ENCODE assay signal across 23 cellular contexts in the genomic region with DNA sequence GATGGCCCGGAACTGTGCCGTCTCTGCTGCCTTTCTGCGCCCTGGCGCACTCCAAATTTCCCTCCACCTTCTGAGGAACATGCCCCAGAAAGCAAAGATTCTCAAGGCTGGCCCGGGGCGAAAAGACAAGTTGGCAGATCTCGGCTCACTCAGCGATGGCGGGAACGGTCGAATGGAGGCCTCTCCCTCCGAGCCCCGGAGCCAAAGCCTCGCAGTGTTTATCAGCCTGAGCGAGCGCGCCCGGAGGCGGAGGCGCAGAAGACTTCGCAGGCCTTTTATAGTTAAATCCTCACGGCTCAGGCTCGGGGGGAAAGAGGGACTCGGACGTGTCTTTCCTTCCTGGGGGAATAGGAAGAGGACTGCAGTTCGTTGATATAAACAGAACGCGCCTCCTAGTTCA. TPM values are rescaled to one million over a fixed set of nuclear protein-coding genes. Genes with fewer than 3 reads are reported as not detected.
DNase-seq lines count a peak whose midpoint lies in the region; ATAC-seq and TF ChIP-seq lines count a peak whose summit lies in the region.
"Had no signal": no experiment of that assay in that cellular context is flagged by ENCODE, and none has a peak within 500 bp of the region (broad histone marks: within the 10 kb centered on the region; RNA-seq: fewer than 3 reads in every experiment).

No MANE protein-coding gene starts in this region.

- H3K4me3 ChIP-seq in cardiac muscle cell (peak overlapping the region; percentile 97), gastroesophageal sphincter (peak overlapping the region; percentile 11 to 67), mesendoderm (ENCODE audit: low read length) (no peak overlapping the region), vagina (no peak overlapping the region)
- H3K4me3 ChIP-seq: thoracic aorta had no signal

- intact Hi-C loops in Right ventricle myocardium superior (cut with DNase I), result no loop called here
- intact Hi-C loops in vagina (cut with DNase I), result no loop called here

- peaks cover 84% of the 10 kb centered on the region for H3K27me3 Mint-ChIP-seq in activated naive CD8-positive, alpha-beta T cell treated with anti-CD3 and anti-CD28 coated beads, Interleukin-2, amount 50 U/mL, for 24 hours

- no peak overlapping the region for H3K18ac ChIP-seq in mesendoderm (ENCODE audit: low read length)

- H3K27me3 ChIP-seq in cardiac muscle cell (peaks cover 62% of the 10 kb centered on the region), gastroesophageal sphincter (peaks cover 39% of the 10 kb centered on the region), mesendoderm (ENCODE audit: insufficient read depth, low read length, poor library complexity) (peaks cover 86% of the 10 kb centered on the region), vagina (peaks cover 14% of the 10 kb centered on the region)

- 6 to 7% methylated on average over 7 to 23 of the region's 28 CpGs for WGBS in gastroesophageal sphincter (ENCODE audit: low coverage in 1 of 2), 2 donors
- WGBS in mesendoderm (ENCODE audit: extremely low coverage, insufficient coverage, low lambda C conversion rate), result no CpG with 5 or more reads among the region's 28 CpGs

- no peaks in the 10 kb centered on the region for H3K79me1 ChIP-seq in mesendoderm (ENCODE audit: low read length)

- H3K4me3 Mint-ChIP-seq in activated naive CD8-positive, alpha-beta T cell treated with anti-CD3 and anti-CD28 coated beads, Interleukin-2, amount 50 U/mL, for 24 hours, result no peak overlapping the region
- H3K4me3 Mint-ChIP-seq: activated CD4-positive, alpha-beta memory T cell treated with anti-CD3 and anti-CD28 coated beads for 36 hours; activated naive CD8-positive, alpha-beta T cell treated with anti-CD3 and anti-CD28 coated beads for 36 hours; CD4-positive, CD25-positive, alpha-beta regulatory T cell; effector memory CD8-positive, alpha-beta T cell; T-cell had no signal

- H3K79me2 ChIP-seq in mesendoderm (ENCODE audit: control insufficient read depth, insufficient read depth, low read length), result no peaks in the 10 kb centered on the region

- no peaks in the 10 kb centered on the region for H3K36me3 Mint-ChIP-seq in activated naive CD8-positive, alpha-beta T cell treated with anti-CD3 and anti-CD28 coated beads, Interleukin-2, amount 50 U/mL, for 24 hours (ENCODE audit: low read depth)
- H3K36me3 Mint-ChIP-seq: activated CD4-positive, alpha-beta memory T cell treated with anti-CD3 and anti-CD28 coated beads for 36 hours; activated naive CD8-positive, alpha-beta T cell treated with anti-CD3 and anti-CD28 coated beads for 36 hours; T-cell had no signal

- peaks cover 61% of the 10 kb centered on the region for H3K4me1 ChIP-seq in cardiac muscle cell (ENCODE audit: low read depth)
- H3K4me1 ChIP-seq in gastroesophageal sphincter, result peaks cover 0 to 77% (median 12%) of the 10 kb centered on the region in 3 donors
- H3K4me1 ChIP-seq in mesendoderm (ENCODE audit: control insufficient read depth, low read depth, low read length), result peaks cover 7% of the 10 kb centered on the region
- peaks cover 10% of the 10 kb centered on the region for H3K4me1 ChIP-seq in vagina

- H3K27ac ChIP-seq in cardiac muscle cell, result peak overlapping the region; percentile 13
- peak overlapping the region; percentile 64 to 94 (median 92) for H3K27ac ChIP-seq in gastroesophageal sphincter
- no peak overlapping the region for H3K27ac ChIP-seq in mesendoderm (ENCODE audit: low read depth, low read length)
- no peak overlapping the region for H3K27ac ChIP-seq in vagina
- H3K27ac ChIP-seq: neutrophil, thoracic aorta had no signal

- H2BK5ac ChIP-seq in mesendoderm (ENCODE audit: low read length), result no peak overlapping the region

- H3K4me1 Mint-ChIP-seq in activated naive CD8-positive, alpha-beta T cell treated with anti-CD3 and anti-CD28 coated beads, Interleukin-2, amount 50 U/mL, for 24 hours, result no peaks in the 10 kb centered on the region
- H3K4me1 Mint-ChIP-seq: CD4-positive, CD25-positive, alpha-beta regulatory T cell had no signal

- TF ChIP-seq POLR2A in gastroesophageal sphincter (IDR thresholded peaks at IDR 0.05) (no peak), vagina (IDR thresholded peaks at IDR 0.05) (no peak)

- H3K4me2 ChIP-seq in mesendoderm (ENCODE audit: low read length), result peak overlapping the region; percentile 6

- ATAC-seq in Right ventricle myocardium superior (ENCODE audit: poor library complexity), result no peak
- ATAC-seq in gastroesophageal sphincter, result no peak
- ATAC-seq in HG03469 (IDR thresholded peaks at IDR 0.05; ENCODE audit: unreplicated experiment), result no peak
- ATAC-seq in HG02970 (IDR thresholded peaks at IDR 0.05; ENCODE audit: low FRiP score, unreplicated experiment), result no peak
- ATAC-seq in activated naive CD8-positive, alpha-beta T cell treated with anti-CD3 and anti-CD28 coated beads, Interleukin-2, amount 50 U/mL, for 24 hours, result no peak
- ATAC-seq: effector memory CD8-positive, alpha-beta T cell; T-cell had no signal

- H3K4ac ChIP-seq in mesendoderm (ENCODE audit: low read depth, low read length), result no peak overlapping the region

- no peaks in the 10 kb centered on the region for H3K9me3 Mint-ChIP-seq in activated naive CD8-positive, alpha-beta T cell treated with anti-CD3 and anti-CD28 coated beads, Interleukin-2, amount 50 U/mL, for 24 hours
- H3K9me3 Mint-ChIP-seq: activated CD4-positive, alpha-beta memory T cell treated with anti-CD3 and anti-CD28 coated beads for 36 hours; activated naive CD8-positive, alpha-beta T cell treated with anti-CD3 and anti-CD28 coated beads for 36 hours; effector memory CD8-positive, alpha-beta T cell had no signal

- H2BK120ac ChIP-seq in mesendoderm (ENCODE audit: low read depth, low read length), result no peak overlapping the region

- no peak overlapping the region for H2AK5ac ChIP-seq in mesendoderm (ENCODE audit: low read length)

- H3K36me3 ChIP-seq in cardiac muscle cell, result peaks cover 23% of the 10 kb centered on the region
- peaks cover 0 to 31% of the 10 kb centered on the region in 2 donors for H3K36me3 ChIP-seq in gastroesophageal sphincter
- H3K36me3 ChIP-seq in mesendoderm (ENCODE audit: control insufficient read depth, insufficient read depth, low read length), result no peaks in the 10 kb centered on the region
- no peaks in the 10 kb centered on the region for H3K36me3 ChIP-seq in vagina
- H3K36me3 ChIP-seq: neutrophil, thoracic aorta had no signal

- no peak overlapping the region for H3K9ac ChIP-seq in mesendoderm (ENCODE audit: low read length)

- H3K23ac ChIP-seq in mesendoderm (ENCODE audit: low read length), result no peak overlapping the region

- TF ChIP-seq EP300 in gastroesophageal sphincter (IDR thresholded peaks at IDR 0.05), result no peak

- H4K8ac ChIP-seq in mesendoderm (ENCODE audit: low read depth, low read length), result no peak overlapping the region

- no peaks in the 10 kb centered on the region for H3K9me3 ChIP-seq in cardiac muscle cell (ENCODE audit: low read depth)
- H3K9me3 ChIP-seq in gastroesophageal sphincter, result no peaks in the 10 kb centered on the region
- H3K9me3 ChIP-seq in vagina, result no peaks in the 10 kb centered on the region
- H3K9me3 ChIP-seq: neutrophil, thoracic aorta had no signal

- no peak overlapping the region for H4K5ac ChIP-seq in mesendoderm (ENCODE audit: low read length)

- H3K27ac Mint-ChIP-seq in activated naive CD8-positive, alpha-beta T cell treated with anti-CD3 and anti-CD28 coated beads, Interleukin-2, amount 50 U/mL, for 24 hours, result no peak overlapping the region
- H3K27ac Mint-ChIP-seq: activated CD4-positive, alpha-beta memory T cell treated with anti-CD3 and anti-CD28 coated beads for 36 hours; activated naive CD8-positive, alpha-beta T cell treated with anti-CD3 and anti-CD28 coated beads for 36 hours; CD4-positive, CD25-positive, alpha-beta regulatory T cell; effector memory CD8-positive, alpha-beta T cell; T-cell had no signal

- H2BK15ac ChIP-seq in mesendoderm (replicated peaks; ENCODE audit: low read depth), result no peak overlapping the region

- no peak for TF ChIP-seq CTCF in cardiac muscle cell (IDR thresholded peaks at IDR 0.05; ENCODE audit: low read depth, low read length)
- no peak for TF ChIP-seq CTCF in gastroesophageal sphincter (IDR thresholded peaks at IDR 0.05)
- TF ChIP-seq CTCF in vagina (IDR thresholded peaks at IDR 0.05), result no peak

- no peak overlapping the region for H3K56ac ChIP-seq in mesendoderm (ENCODE audit: low read length)

- DNase-seq in cardiac muscle cell (ENCODE audit: low read depth in 1 of 2, low spot score in 1 of 2) (peak in 1 of 2 donors; percentile 38), Right ventricle myocardium superior (no peak), mesendoderm (peak; percentile 69), vagina (ENCODE audit: extremely low spot score in 2 of 2) (no peak)
- DNase-seq in activated naive CD8-positive, alpha-beta T cell treated with anti-CD3 and anti-CD28 coated beads, Interleukin-2, amount 50 U/mL, for 24 hours, result no peak
- DNase-seq: activated CD4-positive, alpha-beta memory T cell treated with anti-CD3 and anti-CD28 coated beads for 36 hours; activated naive CD8-positive, alpha-beta T cell treated with anti-CD3 and anti-CD28 coated beads for 36 hours; activated T-cell treated with anti-CD3 and anti-CD28 coated beads, Interleukin-2, amount 50 U/mL, for 48 hours; caudate nucleus; CD4-positive, CD25-positive, alpha-beta regulatory T cell; DMS79; effector memory CD8-positive, alpha-beta T cell; Kasumi-1; midbrain; NCI-H226; T-cell had no signal

RNA-seq across cellular contexts. Expression of gene TBX5, which starts 5.5 kb away (rescaled TPM):
- total RNA-seq in cardiac muscle cell, result 108 and 109 TPM in 2 replicates
- 83.3 and 110 TPM in 2 replicates for polyA plus RNA-seq in cardiac muscle cell
- total RNA-seq in Right ventricle myocardium superior, result 66.6 TPM
- 10 to 100 TPM in 3 of 4 donors, 1 to 10 TPM in 1; 8.6 to 38.8 (median 28.0) TPM for total RNA-seq in gastroesophageal sphincter
- 0.10 TPM for polyA plus RNA-seq in mesendoderm (2013, experiment 1 of 2)
- polyA plus RNA-seq in mesendoderm (2013, experiment 2 of 2), result 0.13 TPM
- total RNA-seq in vagina, result not detected
- total RNA-seq: A172; activated CD4-positive, alpha-beta memory T cell treated with anti-CD3 and anti-CD28 coated beads for 36 hours; activated naive CD8-positive, alpha-beta T cell treated with anti-CD3 and anti-CD28 coated beads for 36 hours; CD4-positive, CD25-positive, alpha-beta regulatory T cell; frontal cortex had no signal
- polyA plus RNA-seq: CD4-positive, CD25-positive, alpha-beta regulatory T cell had no signal

Comparison
In these comparisons a context has a peak if more than half of its experiments do, and no peak if none do; other contexts are left out.
1. H3K27ac ChIP-seq: peak in cardiac muscle cell (single experiment) and gastroesophageal sphincter (4 of 4); none in mesendoderm (single experiment) and vagina (single experiment).
2. H3K4me3 ChIP-seq: peak in cardiac muscle cell (single experiment) and gastroesophageal sphincter (2 of 2); none in mesendoderm (single experiment) and vagina (0 of 2).